14 cellular contexts compared by ENCODE assay signal in genomic region chr3:152279474-152279873, GRCh38. TPM values are rescaled to one million over a fixed set of nuclear protein-coding genes. Genes with fewer than 3 reads are reported as not detected.
A peak's percentile ranks its signal among the peaks of the same experiment; 100 is the strongest.
DNase-seq lines count a peak whose midpoint lies in the region; ATAC-seq and TF ChIP-seq lines count a peak whose summit lies in the region.
"Had no signal": no experiment of that assay in that cellular context is flagged by ENCODE, and none has a peak within 500 bp of the region (broad histone marks: within the 10 kb centered on the region; RNA-seq: fewer than 3 reads in every experiment).

No MANE protein-coding gene starts in this region.

- H3K9me3 ChIP-seq in CD4-positive, CD25-positive, alpha-beta regulatory T cell (ENCODE audit: control insufficient read depth in 2 of 2, low read length in 2 of 2): no peaks in the 10 kb centered on the region

- H3K9me3 Mint-ChIP-seq in CD4-positive, CD25-positive, alpha-beta regulatory T cell: no peaks in the 10 kb centered on the region
- no peaks in the 10 kb centered on the region for H3K9me3 Mint-ChIP-seq in activated naive CD8-positive, alpha-beta T cell treated with anti-CD3 and anti-CD28 coated beads for 36 hours
- no peaks in the 10 kb centered on the region for H3K9me3 Mint-ChIP-seq in naive thymus-derived CD8-positive, alpha-beta T cell

- no peaks in the 10 kb centered on the region for H3K36me3 ChIP-seq in CD4-positive, CD25-positive, alpha-beta regulatory T cell (ENCODE audit: control insufficient read depth, insufficient read depth, low read length)
- H3K36me3 ChIP-seq: cardiac muscle cell had no signal

- peak overlapping the region; percentile 45 to 85 (median 72) for H3K4me3 Mint-ChIP-seq in CD4-positive, CD25-positive, alpha-beta regulatory T cell
- H3K4me3 Mint-ChIP-seq in activated naive CD8-positive, alpha-beta T cell treated with anti-CD3 and anti-CD28 coated beads for 36 hours: peak overlapping the region; percentile 66
- peak overlapping the region; percentile 61 to 89 (median 72) for H3K4me3 Mint-ChIP-seq in naive thymus-derived CD8-positive, alpha-beta T cell

- H3K4me1 Mint-ChIP-seq in CD4-positive, CD25-positive, alpha-beta regulatory T cell: peaks cover 59 to 82% (median 69%) of the 10 kb centered on the region in 4 donors
- peaks cover 73% of the 10 kb centered on the region for H3K4me1 Mint-ChIP-seq in activated naive CD8-positive, alpha-beta T cell treated with anti-CD3 and anti-CD28 coated beads for 36 hours
- peaks cover 33 to 85% (median 75%) of the 10 kb centered on the region in 4 donors for H3K4me1 Mint-ChIP-seq in naive thymus-derived CD8-positive, alpha-beta T cell

- H3K36me3 Mint-ChIP-seq in CD4-positive, CD25-positive, alpha-beta regulatory T cell: peaks cover 3% of the 10 kb centered on the region
- peaks cover 5% of the 10 kb centered on the region for H3K36me3 Mint-ChIP-seq in activated naive CD8-positive, alpha-beta T cell treated with anti-CD3 and anti-CD28 coated beads for 36 hours
- H3K36me3 Mint-ChIP-seq in naive thymus-derived CD8-positive, alpha-beta T cell: peaks cover 0 to 4% (median 0%) of the 10 kb centered on the region in 3 donors

- no peak for ATAC-seq in CD4-positive, CD25-positive, alpha-beta regulatory T cell (ENCODE audit: low read depth in 2 of 2)
- peak; percentile 11 to 27 for ATAC-seq in naive thymus-derived CD8-positive, alpha-beta T cell
- ATAC-seq in GM19467 (IDR thresholded peaks at IDR 0.05; ENCODE audit: unreplicated experiment) (no peak), GM19455 (IDR thresholded peaks at IDR 0.05; ENCODE audit: unreplicated experiment) (no peak), HG02678 (IDR thresholded peaks at IDR 0.05; ENCODE audit: unreplicated experiment) (no peak)
- ATAC-seq: esophagus mucosa, sciatic nerve had no signal

- POLR2A ChIA-PET in naive thymus-derived CD8-positive, alpha-beta T cell (lab: Charles Lee): interaction anchor here (0.8 to 4.5 kb wide), 3 partner anchors 10 to 21 kb away, joined by 3 to 37 read pairs (median 7); partner anchors contain the start of gene MBNL1

- H3K4me3 ChIP-seq in CD4-positive, CD25-positive, alpha-beta regulatory T cell (ENCODE audit: low read depth, low read length): peak overlapping the region; percentile 100
- H3K4me3 ChIP-seq in GM12865 (ENCODE audit: low read depth, low read length): peak overlapping the region; percentile 3; the same call in 1 of the 2 replicates
- H3K4me3 ChIP-seq: cardiac muscle cell had no signal

- no peak for DNase-seq in CD4-positive, CD25-positive, alpha-beta regulatory T cell
- DNase-seq in GM12865 (ENCODE audit: low read depth) (no peak), LoVo (ENCODE audit: low spot score) (no peak)
- DNase-seq in activated naive CD8-positive, alpha-beta T cell treated with anti-CD3 and anti-CD28 coated beads for 36 hours: no peak
- no peak for DNase-seq in naive thymus-derived CD8-positive, alpha-beta T cell
- DNase-seq: NCI-H1105, NCI-H510A treated with DMSO at 0.1 percent for 48 hours had no signal

- TF ChIP-seq CTCF in GM12865 (IDR thresholded peaks at IDR 0.05; ENCODE audit: insufficient read depth, low read depth, low read length, missing control alignments): no peak

- peaks cover 97% of the 10 kb centered on the region for H3K4me1 ChIP-seq in CD4-positive, CD25-positive, alpha-beta regulatory T cell (ENCODE audit: control insufficient read depth, insufficient read depth, low read length, poor library complexity, severe bottlenecking)

- peak overlapping the region in 2 of 3 donors; percentile 48 to 70 for H3K27ac Mint-ChIP-seq in CD4-positive, CD25-positive, alpha-beta regulatory T cell
- peak overlapping the region; percentile 81 for H3K27ac Mint-ChIP-seq in activated naive CD8-positive, alpha-beta T cell treated with anti-CD3 and anti-CD28 coated beads for 36 hours
- H3K27ac Mint-ChIP-seq in naive thymus-derived CD8-positive, alpha-beta T cell: peak overlapping the region in 9 of 10 donors; percentile 60 to 93 (median 86)

- H3K27me3 Mint-ChIP-seq in CD4-positive, CD25-positive, alpha-beta regulatory T cell: no peaks in the 10 kb centered on the region
- no peaks in the 10 kb centered on the region for H3K27me3 Mint-ChIP-seq in activated naive CD8-positive, alpha-beta T cell treated with anti-CD3 and anti-CD28 coated beads for 36 hours
- no peaks in the 10 kb centered on the region for H3K27me3 Mint-ChIP-seq in naive thymus-derived CD8-positive, alpha-beta T cell

- no peaks in the 10 kb centered on the region for H3K27me3 ChIP-seq in CD4-positive, CD25-positive, alpha-beta regulatory T cell (ENCODE audit: control insufficient read depth, insufficient read depth, low read length)
- H3K27me3 ChIP-seq: cardiac muscle cell had no signal

- peak overlapping the region; percentile 74 for H3K27ac ChIP-seq in CD4-positive, CD25-positive, alpha-beta regulatory T cell (ENCODE audit: insufficient read depth, low read length, poor library complexity, severe bottlenecking)
- H3K27ac ChIP-seq: RWPE1 had no signal

RNA-seq across cellular contexts. Expression of gene MBNL1, which starts 10.7 kb away (rescaled TPM):
- 726 TPM for total RNA-seq in CD4-positive, CD25-positive, alpha-beta regulatory T cell
- 100 to 1,000 TPM; 221 to 262 (median 237) TPM for polyA plus RNA-seq in CD4-positive, CD25-positive, alpha-beta regulatory T cell
- total RNA-seq in activated naive CD8-positive, alpha-beta T cell treated with anti-CD3 and anti-CD28 coated beads for 36 hours: 100 to 1,000 TPM; 385 to 392 TPM
- 100 to 1,000 TPM; 419 to 423 TPM for total RNA-seq in naive thymus-derived CD8-positive, alpha-beta T cell
- polyA plus RNA-seq in naive thymus-derived CD8-positive, alpha-beta T cell: 100 to 1,000 TPM; 298 to 370 (median 331) TPM

Comparison
In these comparisons a context has a peak if more than half of its experiments do, and no peak if none do; other contexts are left out.
1. ATAC-seq: peak in naive thymus-derived CD8-positive, alpha-beta T cell (2 of 2); none in CD4-positive, CD25-positive, alpha-beta regulatory T cell (0 of 2), GM19467 (single experiment), GM19455 (single experiment) and HG02678 (single experiment).
2. Peak in every context shown above with its lines, with median percentiles within 50 percentile points of each other: H3K27ac Mint-ChIP-seq and H3K4me3 Mint-ChIP-seq.